Comparison of ENCODE assay signal across 37 cellular contexts in genomic region chr19:442085-442484, GRCh38. TPM values are rescaled to one million over a fixed set of nuclear protein-coding genes. Genes with fewer than 3 reads are reported as not detected.
"Had no signal": no experiment of that assay in that cellular context is flagged by ENCODE, and none has a peak within 500 bp of the region (broad histone marks: within the 10 kb centered on the region; RNA-seq: fewer than 3 reads in every experiment).

No MANE protein-coding gene starts in this region.

- H3K4me3 ChIP-seq: ascending aorta, body of pancreas, breast epithelium, MG63, Peyer's patch, SJSA1 had no signal

- H3K36me3 ChIP-seq: ascending aorta, breast epithelium, MG63, Peyer's patch, SJSA1 had no signal

- H3K4me1 Mint-ChIP-seq: activated CD4-positive, alpha-beta T cell treated with anti-CD3 and anti-CD28 coated beads for 36 hours; activated CD4-positive, alpha-beta T cell treated with anti-CD3 and anti-CD28 coated beads, Interleukin-2, amount 10 ng/mL, durations not matched to agents 7 days and 5 days; activated naive CD8-positive, alpha-beta T cell treated with anti-CD3 and anti-CD28 coated beads for 36 hours had no signal

- H3K27me3 Mint-ChIP-seq: activated CD4-positive, alpha-beta T cell treated with anti-CD3 and anti-CD28 coated beads, Interleukin-2, amount 10 ng/mL, durations not matched to agents 7 days and 5 days had no signal

- H3K9me3 ChIP-seq: ascending aorta, body of pancreas, breast epithelium, MG63, Peyer's patch, SK-N-SH had no signal

- H3K4me2 ChIP-seq: SK-N-SH had no signal

- H3K27me3 ChIP-seq: ascending aorta, body of pancreas, breast epithelium, MG63, Peyer's patch had no signal

- H3K36me3 Mint-ChIP-seq: activated naive CD8-positive, alpha-beta T cell treated with anti-CD3 and anti-CD28 coated beads for 36 hours had no signal

- H3K27ac Mint-ChIP-seq: activated CD4-positive, alpha-beta T cell treated with anti-CD3 and anti-CD28 coated beads for 36 hours; activated CD4-positive, alpha-beta T cell treated with anti-CD3 and anti-CD28 coated beads, Interleukin-2, amount 10 ng/mL, durations not matched to agents 7 days and 5 days; activated naive CD8-positive, alpha-beta T cell treated with anti-CD3 and anti-CD28 coated beads for 36 hours; T-helper 1 cell treated with Interleukin-12 subunit alpha and Interleukin-12 subunit beta and Interleukin-4 antibody, amounts not matched to agents 30 μg/mL and 1 μg/mL, for 36 hours; T-helper 2 cell treated with Interferon-gamma antibody and Interleukin-4, amounts not matched to agents 5 μg/mL and 100 μg/mL, for 36 hours had no signal

- FAIRE-seq: TTC549 had no signal

- DNase-seq: activated CD4-positive, alpha-beta T cell treated with anti-CD3 and anti-CD28 coated beads for 36 hours; activated CD4-positive, alpha-beta T cell treated with anti-CD3 and anti-CD28 coated beads, Interleukin-2, amount 10 ng/mL, durations not matched to agents 7 days and 5 days; activated CD4-positive, alpha-beta T cell treated with anti-CD3 and anti-CD28 coated beads, Interleukin-2, amount 50 U/mL, for 48 hours; activated CD8-positive, alpha-beta memory T cell treated with anti-CD3 and anti-CD28 coated beads, Interleukin-2, amount 50 U/mL, for 4 hours; activated effector memory CD4-positive, alpha-beta T cell treated with Interleukin-2 at 50 U/mL for 16 hours; activated naive CD4-positive, alpha-beta T cell treated with anti-CD3 and anti-CD28 coated beads, Interleukin-2, amount 50 U/mL, for 16 hours; activated naive CD8-positive, alpha-beta T cell treated with anti-CD3 and anti-CD28 coated beads for 36 hours; activated T-cell treated with anti-CD3 and anti-CD28 coated beads for 4 hours; activated T-cell treated with anti-CD3 and anti-CD28 coated beads, Interleukin-2, amount 50 U/mL, for 4 hours; amygdala; body of pancreas; caudate nucleus; cerebellar nuclear complex; Kasumi-1; KG1; MG63; NCI-H1048; NCI-H1105 treated with DMSO at 0.1 percent for 48 hours; NCI-H1436; NCI-H1694; NCI-H1930; NCI-H2081 treated with DMSO at 0.1 percent for 48 hours; NCI-H226; NCI-H524 treated with DMSO at 0.1 percent for 48 hours; NK-92 treated with Interleukin-12 subunit alpha and Interleukin-12 subunit beta, amount 100 ng/mL, for 24 hours; PC-3; Peyer's patch; RPMI8226; SHP77 treated with DMSO at 0.1 percent for 48 hours; SK-N-SH had no signal

- H3K9me3 Mint-ChIP-seq: activated T-cell treated with anti-CD3 and anti-CD28 coated beads, Interleukin-2, amount 50 U/mL, for 4 hours had no signal

- H3K4me1 ChIP-seq: ascending aorta, body of pancreas, breast epithelium, Peyer's patch, SJSA1 had no signal

- H3K27ac ChIP-seq: ascending aorta, body of pancreas, breast epithelium, Peyer's patch, SJSA1 had no signal

- H3K4me3 Mint-ChIP-seq: activated CD4-positive, alpha-beta T cell treated with anti-CD3 and anti-CD28 coated beads for 36 hours; activated CD4-positive, alpha-beta T cell treated with anti-CD3 and anti-CD28 coated beads, Interleukin-2, amount 10 ng/mL, durations not matched to agents 7 days and 5 days; activated naive CD8-positive, alpha-beta T cell treated with anti-CD3 and anti-CD28 coated beads for 36 hours; activated T-cell treated with anti-CD3 and anti-CD28 coated beads, Interleukin-2, amount 50 U/mL, for 4 hours; T-helper 1 cell treated with Interleukin-12 subunit alpha and Interleukin-12 subunit beta and Interleukin-4 antibody, amounts not matched to agents 30 μg/mL and 1 μg/mL, for 36 hours; T-helper 2 cell treated with Interferon-gamma antibody and Interleukin-4, amounts not matched to agents 5 μg/mL and 100 μg/mL, for 36 hours had no signal

- H3K9ac ChIP-seq: SK-N-SH had no signal

RNA-seq across cellular contexts. Expression of gene SHC2, which starts 18.7 kb away (rescaled TPM):
- total RNA-seq: activated CD4-positive, alpha-beta T cell treated with anti-CD3 and anti-CD28 coated beads, Interleukin-2, amount 10 ng/mL, durations not matched to agents 7 days and 5 days; SJSA1 had no signal

RNA-seq across cellular contexts. Expression of gene C2CD4C, which starts 33.1 kb away (rescaled TPM):
- total RNA-seq: activated CD4-positive, alpha-beta T cell treated with anti-CD3 and anti-CD28 coated beads, Interleukin-2, amount 10 ng/mL, durations not matched to agents 7 days and 5 days had no signal

RNA-seq across cellular contexts. Expression of gene MADCAM1, which starts 54.2 kb away (rescaled TPM):
- total RNA-seq: ascending aorta, NCI-H460, SJSA1 had no signal
